9 cellular contexts compared by ENCODE assay signal in the genomic region with DNA sequence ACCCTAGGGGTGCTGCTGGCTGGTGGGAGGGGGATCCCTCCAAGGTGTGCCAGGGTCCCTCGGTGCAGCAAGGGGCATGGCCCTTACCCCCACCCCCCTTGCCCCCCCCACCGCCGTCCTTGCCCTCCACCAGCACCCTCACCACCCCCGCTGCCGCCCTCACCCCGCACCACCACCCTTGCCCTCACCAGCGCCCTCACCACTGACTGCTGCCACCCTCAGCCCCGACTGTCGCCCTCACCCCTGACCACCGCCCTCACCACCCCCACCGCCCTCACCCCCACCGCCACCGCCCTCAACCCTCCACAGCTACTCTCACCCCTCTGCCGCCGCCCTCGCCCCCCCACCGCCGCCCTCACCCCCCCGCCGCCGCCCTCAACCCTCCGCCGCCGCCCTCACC.
"Had no signal": no experiment of that assay in that cellular context is flagged by ENCODE, and none has a peak within 500 bp of the region (broad histone marks: within the 10 kb centered on the region; RNA-seq: fewer than 3 reads in every experiment).

No MANE protein-coding gene starts in this region.

- H3K4me3 ChIP-seq: GM23248, GM23338, HAP-1 had no signal

- H2AFZ ChIP-seq: GM23248, GM23338 had no signal

- H3K27ac Mint-ChIP-seq: GM23338, H9, HFFc6 had no signal

- ATAC-seq: HCT116 had no signal

- H3K9ac ChIP-seq: GM23248 had no signal

- H3K27ac ChIP-seq: GM23248 had no signal

- H3K4me2 ChIP-seq: GM23338 had no signal

- DNase-seq: GM23248, GOT3, H7, H9, HCEC 1CT, HFFc6 had no signal

- H3K9me3 ChIP-seq: HAP-1 had no signal

- H3K36me3 ChIP-seq: HAP-1 had no signal

- H3K4me3 Mint-ChIP-seq: GM23338, H9, HFFc6 had no signal

- H3K4me1 ChIP-seq: HAP-1 had no signal

- H3K4me1 Mint-ChIP-seq: GM23338 had no signal
